ENCODE assay signal across 20 cellular contexts in the genomic region with DNA sequence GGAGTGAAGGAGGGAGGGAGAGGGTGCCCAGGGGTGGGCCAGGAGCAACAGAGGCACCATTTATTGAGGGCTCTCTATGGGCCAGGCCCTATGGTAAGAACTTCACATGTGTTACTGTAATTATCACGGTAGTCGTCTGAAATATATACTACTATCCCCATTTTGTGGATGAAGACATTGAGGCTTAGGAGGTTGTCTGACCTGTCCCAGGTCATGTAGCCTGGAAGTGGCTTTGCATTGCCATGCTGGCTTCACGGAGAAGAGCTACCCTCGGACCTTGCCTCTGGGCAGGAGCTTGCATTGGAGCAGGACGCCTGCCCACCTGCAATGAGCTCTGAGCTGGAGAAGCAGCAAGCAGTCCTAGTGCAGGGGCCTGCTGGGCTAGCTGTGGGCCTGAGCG.
"Had no signal": no experiment of that assay in that cellular context is flagged by ENCODE, and none has a peak within 500 bp of the region (broad histone marks: within the 10 kb centered on the region; RNA-seq: fewer than 3 reads in every experiment).

No MANE protein-coding gene starts in this region.

- H3K9me3 Mint-ChIP-seq: dendritic cell treated with granulocyte-macrophage colony-stimulating factor and Interleukin-4, amounts not matched to agents 40 ng/mL and 50 ng/mL, for 4 days; effector memory CD8-positive, alpha-beta T cell; naive B cell; nephron; stimulated activated memory B cell treated with anti-CD40 and anti-IgM and Interleukin-4, amounts not matched to agents 10 μg/mL and 1 μg/mL and 100 μg/mL, for 72 hours; stimulated activated naive CD8-positive, alpha-beta T cell treated with anti-CD3 and anti-CD28 coated beads, Interleukin-15, Interleukin-2, amounts not matched to agents 100 ng/mL and 50 ng/mL, for 24 hours had no signal

- ATAC-seq: effector memory CD8-positive, alpha-beta T cell; heart left ventricle; left colon; left ventricle myocardium superior; right cardiac atrium; stimulated activated memory B cell treated with anti-CD40 and anti-IgM and Interleukin-4, amounts not matched to agents 10 μg/mL and 1 μg/mL and 100 μg/mL, for 72 hours; upper lobe of right lung had no signal

- H3K27me3 ChIP-seq: esophagus squamous epithelium, heart left ventricle, tibial artery, upper lobe of right lung, vagina had no signal

- H3K27ac Mint-ChIP-seq: dendritic cell treated with granulocyte-macrophage colony-stimulating factor and Interleukin-4, amounts not matched to agents 40 ng/mL and 50 ng/mL, for 4 days; stimulated activated memory B cell treated with anti-CD40 and anti-IgM and Interleukin-4, amounts not matched to agents 10 μg/mL and 1 μg/mL and 100 μg/mL, for 72 hours; stimulated activated naive CD8-positive, alpha-beta T cell treated with anti-CD3 and anti-CD28 coated beads, Interleukin-15, Interleukin-2, amounts not matched to agents 100 ng/mL and 50 ng/mL, for 24 hours had no signal

- H3K4me3 ChIP-seq: esophagus squamous epithelium, heart left ventricle, lung, tibial artery, upper lobe of right lung, vagina had no signal

- H3K27ac ChIP-seq: esophagus squamous epithelium, heart left ventricle, tibial artery, upper lobe of right lung, vagina had no signal

- FAIRE-seq: colon had no signal

- H3K27me3 Mint-ChIP-seq: dendritic cell treated with granulocyte-macrophage colony-stimulating factor and Interleukin-4, amounts not matched to agents 40 ng/mL and 50 ng/mL, for 4 days; naive B cell; stimulated activated naive CD8-positive, alpha-beta T cell treated with anti-CD3 and anti-CD28 coated beads, Interleukin-15, Interleukin-2, amounts not matched to agents 100 ng/mL and 50 ng/mL, for 24 hours had no signal

- H3K36me3 ChIP-seq: heart left ventricle, upper lobe of right lung had no signal

- H3K36me3 Mint-ChIP-seq: naive B cell; stimulated activated memory B cell treated with anti-CD40 and anti-IgM and Interleukin-4, amounts not matched to agents 10 μg/mL and 1 μg/mL and 100 μg/mL, for 72 hours had no signal

- H3K9me3 ChIP-seq: esophagus squamous epithelium, heart left ventricle, tibial artery, upper lobe of right lung, vagina had no signal

- H3K4me3 Mint-ChIP-seq: dendritic cell treated with granulocyte-macrophage colony-stimulating factor and Interleukin-4, amounts not matched to agents 40 ng/mL and 50 ng/mL, for 4 days; effector memory CD8-positive, alpha-beta T cell; naive B cell; nephron; stimulated activated memory B cell treated with anti-CD40 and anti-IgM and Interleukin-4, amounts not matched to agents 10 μg/mL and 1 μg/mL and 100 μg/mL, for 72 hours; stimulated activated naive CD8-positive, alpha-beta T cell treated with anti-CD3 and anti-CD28 coated beads, Interleukin-15, Interleukin-2, amounts not matched to agents 100 ng/mL and 50 ng/mL, for 24 hours had no signal

- DNase-seq: effector memory CD8-positive, alpha-beta T cell; esophagus squamous epithelium; foreskin fibroblast; hippocampal formation; left colon; left ventricle myocardium superior; mesenchymal stem cell; naive B cell; stimulated activated CD4-positive, alpha-beta T cell treated with anti-CD3 and anti-CD28 coated beads, Interleukin-4, amount 100 ng/mL, for 24 hours; tibial artery; upper lobe of right lung had no signal
